In the genomic region with DNA sequence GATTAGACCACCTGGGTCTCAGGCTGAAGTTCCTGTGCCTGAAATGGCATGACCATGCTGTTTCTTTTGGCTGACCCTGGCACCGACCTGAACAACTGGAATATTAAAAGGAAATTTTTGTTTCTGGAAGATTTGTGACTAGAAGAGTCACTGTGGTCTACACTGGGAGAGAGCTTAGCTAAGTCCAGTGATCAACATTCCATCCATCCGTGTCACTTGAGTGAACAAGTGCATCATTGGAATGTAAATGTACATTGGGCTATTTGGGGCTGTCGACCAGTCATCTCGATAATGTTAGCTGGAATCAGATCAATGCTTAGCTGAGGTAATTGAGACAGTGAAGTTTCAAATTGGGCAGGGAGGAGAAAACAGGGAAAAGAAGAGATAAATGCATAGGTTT, we compare ENCODE assay signal across 21 cellular contexts.
"Had no signal": no experiment of that assay in that cellular context is flagged by ENCODE, and none has a peak within 500 bp of the region (broad histone marks: within the 10 kb centered on the region; RNA-seq: fewer than 3 reads in every experiment).

No MANE protein-coding gene starts in this region.

- H3K27me3 ChIP-seq: breast epithelium, hepatocyte, sigmoid colon, tibial nerve had no signal

- H3K27me3 Mint-ChIP-seq: activated CD4-positive, alpha-beta T cell treated with anti-CD3 and anti-CD28 coated beads, Interleukin-2, amount 10 ng/mL, durations not matched to agents 24 days and 14 days; activated naive CD4-positive, alpha-beta T cell treated with anti-CD3 and anti-CD28 coated beads, Interleukin-2, amount 10 ng/mL, durations not matched to agents 7 days and 5 days; activated naive CD8-positive, alpha-beta T cell treated with anti-CD3 and anti-CD28 coated beads, Interleukin-2, amount 50 U/mL, for 24 hours had no signal

- H3K36me3 Mint-ChIP-seq: activated naive CD4-positive, alpha-beta T cell treated with anti-CD3 and anti-CD28 coated beads, Interleukin-2, amount 10 ng/mL, durations not matched to agents 7 days and 5 days had no signal

- H3K4me2 ChIP-seq: hepatocyte had no signal

- H3K27ac Mint-ChIP-seq: activated CD4-positive, alpha-beta T cell treated with anti-CD3 and anti-CD28 coated beads, Interleukin-2, amount 10 ng/mL, durations not matched to agents 24 days and 14 days; activated CD8-positive, alpha-beta T cell treated with anti-CD3 and anti-CD28 coated beads for 36 hours; activated naive CD4-positive, alpha-beta T cell treated with anti-CD3 and anti-CD28 coated beads, Interleukin-2, amount 10 ng/mL, durations not matched to agents 7 days and 5 days; activated naive CD8-positive, alpha-beta T cell treated with anti-CD3 and anti-CD28 coated beads, Interleukin-2, amount 50 U/mL, for 24 hours; activated T-helper 2 cell treated with anti-CD3 and anti-CD28 coated beads, Interferon-gamma antibody, Interleukin-2, Interleukin-4, amounts not matched to agents 10 μg/mL and 5 μg/mL and 100 μg/mL, durations not matched to agents 14 hours and 24 hours and 36 hours; nephron had no signal

- H3K9ac ChIP-seq: parathyroid adenoma had no signal

- H3K9me3 ChIP-seq: breast epithelium, lower lobe of right lung, sigmoid colon, spleen, tibial nerve had no signal

- H3K27ac ChIP-seq: breast epithelium, coronary artery, hepatocyte, lower lobe of right lung, parathyroid adenoma, sigmoid colon, spleen, tibial nerve had no signal

- H3K4me3 Mint-ChIP-seq: activated CD4-positive, alpha-beta T cell treated with anti-CD3 and anti-CD28 coated beads, Interleukin-2, amount 10 ng/mL, durations not matched to agents 24 days and 14 days; activated CD8-positive, alpha-beta T cell treated with anti-CD3 and anti-CD28 coated beads for 36 hours; activated naive CD4-positive, alpha-beta T cell treated with anti-CD3 and anti-CD28 coated beads, Interleukin-2, amount 10 ng/mL, durations not matched to agents 7 days and 5 days; activated naive CD8-positive, alpha-beta T cell treated with anti-CD3 and anti-CD28 coated beads, Interleukin-2, amount 50 U/mL, for 24 hours; nephron had no signal

- H3K4me1 ChIP-seq: breast epithelium, lower lobe of right lung, parathyroid adenoma, sigmoid colon, spleen, tibial nerve had no signal

- H3K36me3 ChIP-seq: breast epithelium, lower lobe of right lung, sigmoid colon, spleen, tibial nerve had no signal

- H3K4me3 ChIP-seq: breast epithelium, coronary artery, hepatocyte, lower lobe of right lung, sigmoid colon, spleen, tibial nerve had no signal

- H3K9me3 Mint-ChIP-seq: activated CD4-positive, alpha-beta T cell treated with anti-CD3 and anti-CD28 coated beads, Interleukin-2, amount 10 ng/mL, durations not matched to agents 24 days and 14 days; activated CD8-positive, alpha-beta T cell treated with anti-CD3 and anti-CD28 coated beads for 36 hours; activated naive CD4-positive, alpha-beta T cell treated with anti-CD3 and anti-CD28 coated beads, Interleukin-2, amount 10 ng/mL, durations not matched to agents 7 days and 5 days; activated naive CD8-positive, alpha-beta T cell treated with anti-CD3 and anti-CD28 coated beads, Interleukin-2, amount 50 U/mL, for 24 hours; activated T-helper 2 cell treated with anti-CD3 and anti-CD28 coated beads, Interferon-gamma antibody, Interleukin-2, Interleukin-4, amounts not matched to agents 10 μg/mL and 5 μg/mL and 100 μg/mL, durations not matched to agents 14 hours and 24 hours and 36 hours; nephron had no signal

- ATAC-seq: activated CD8-positive, alpha-beta T cell treated with anti-CD3 and anti-CD28 coated beads for 36 hours; activated naive CD8-positive, alpha-beta T cell treated with anti-CD3 and anti-CD28 coated beads, Interleukin-2, amount 50 U/mL, for 24 hours; esophagus mucosa; left colon; lower lobe of right lung had no signal

- H3K79me2 ChIP-seq: hepatocyte, parathyroid adenoma had no signal

- H2AFZ ChIP-seq: hepatocyte, parathyroid adenoma had no signal

- H3K4me1 Mint-ChIP-seq: activated CD4-positive, alpha-beta T cell treated with anti-CD3 and anti-CD28 coated beads, Interleukin-2, amount 10 ng/mL, durations not matched to agents 24 days and 14 days; activated naive CD4-positive, alpha-beta T cell treated with anti-CD3 and anti-CD28 coated beads, Interleukin-2, amount 10 ng/mL, durations not matched to agents 7 days and 5 days; activated naive CD8-positive, alpha-beta T cell treated with anti-CD3 and anti-CD28 coated beads, Interleukin-2, amount 50 U/mL, for 24 hours; nephron had no signal

- DNase-seq: activated CD4-positive, alpha-beta T cell treated with anti-CD3 and anti-CD28 coated beads, Interleukin-2, amount 10 ng/mL, durations not matched to agents 24 days and 14 days; activated CD8-positive, alpha-beta T cell treated with anti-CD3 and anti-CD28 coated beads for 36 hours; activated naive CD4-positive, alpha-beta T cell treated with anti-CD3 and anti-CD28 coated beads, Interleukin-2, amount 10 ng/mL, durations not matched to agents 7 days and 5 days; activated naive CD8-positive, alpha-beta T cell treated with anti-CD3 and anti-CD28 coated beads, Interleukin-2, amount 50 U/mL, for 24 hours; activated T-cell treated with anti-CD3 and anti-CD28 coated beads, Interleukin-2, amount 50 U/mL, for 1 hour; aorta; left colon; lower lobe of right lung; sigmoid colon; spleen; stimulated activated naive CD4-positive, alpha-beta T cell; T-helper 1 cell; T1000 had no signal
